In the genomic region with DNA sequence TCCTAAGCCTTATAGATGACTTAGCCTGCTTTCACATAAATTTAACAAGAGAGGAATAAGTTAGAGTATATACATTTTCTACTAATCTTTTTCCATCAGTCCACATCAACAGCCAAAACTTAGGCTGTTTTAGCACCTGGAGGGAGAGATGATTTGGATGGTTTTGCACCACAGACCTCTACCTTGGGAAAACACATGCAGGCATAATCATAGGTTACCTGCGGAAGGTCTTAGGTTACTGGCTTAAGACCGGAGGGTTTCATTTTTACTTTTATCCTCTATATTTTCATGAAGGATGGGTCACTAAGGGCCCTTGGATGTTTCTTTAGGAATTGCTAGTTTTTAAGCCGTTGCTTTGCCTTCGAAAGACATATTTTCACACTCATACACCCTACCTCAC, we compare ENCODE assay signal across 16 cellular contexts.
"Had no signal": no experiment of that assay in that cellular context is flagged by ENCODE, and none has a peak within 500 bp of the region (broad histone marks: within the 10 kb centered on the region; RNA-seq: fewer than 3 reads in every experiment).

No MANE protein-coding gene starts in this region.

- H3K27ac ChIP-seq: right atrium auricular region, tibial artery had no signal

- H3K9me3 ChIP-seq: right atrium auricular region, tibial artery had no signal

- H3K36me3 ChIP-seq: right atrium auricular region, tibial artery had no signal

- H3K9me3 Mint-ChIP-seq: activated naive CD8-positive, alpha-beta T cell treated with anti-CD3 and anti-CD28 coated beads for 36 hours; nephron progenitor cell; T-helper 2 cell treated with Interferon-gamma antibody and Interleukin-4, amounts not matched to agents 5 μg/mL and 100 μg/mL, for 36 hours; WTC11 had no signal

- DNase-seq: activated CD4-positive, alpha-beta T cell treated with anti-CD3 and anti-CD28 coated beads for 36 hours; activated CD4-positive, alpha-beta T cell treated with anti-CD3 and anti-CD28 coated beads, Interleukin-2, amount 50 U/mL, for 48 hours; activated naive CD8-positive, alpha-beta T cell treated with anti-CD3 and anti-CD28 coated beads for 36 hours; amniotic stem cell; caudate nucleus; hippocampal formation; left colon; nephron progenitor cell; occipital lobe; stimulated activated naive CD8-positive, alpha-beta T cell treated with anti-CD3 and anti-CD28 coated beads, Interleukin-15, Interleukin-2, amounts not matched to agents 100 U/mL and 50 U/mL, for 24 hours; substantia nigra; tibial artery had no signal

- H3K4me1 Mint-ChIP-seq: activated CD4-positive, alpha-beta T cell treated with anti-CD3 and anti-CD28 coated beads for 36 hours; activated naive CD8-positive, alpha-beta T cell treated with anti-CD3 and anti-CD28 coated beads for 36 hours had no signal

- H3K27ac Mint-ChIP-seq: activated CD4-positive, alpha-beta T cell treated with anti-CD3 and anti-CD28 coated beads for 36 hours; activated naive CD8-positive, alpha-beta T cell treated with anti-CD3 and anti-CD28 coated beads for 36 hours; nephron progenitor cell; T-helper 2 cell treated with Interferon-gamma antibody and Interleukin-4, amounts not matched to agents 5 μg/mL and 100 μg/mL, for 36 hours; WTC11 had no signal

- H3K4me1 ChIP-seq: right atrium auricular region had no signal

- H3K4me3 Mint-ChIP-seq: activated CD4-positive, alpha-beta T cell treated with anti-CD3 and anti-CD28 coated beads for 36 hours; activated naive CD8-positive, alpha-beta T cell treated with anti-CD3 and anti-CD28 coated beads for 36 hours; nephron progenitor cell; T-helper 2 cell treated with Interferon-gamma antibody and Interleukin-4, amounts not matched to agents 5 μg/mL and 100 μg/mL, for 36 hours; WTC11 had no signal

- H3K36me3 Mint-ChIP-seq: activated naive CD8-positive, alpha-beta T cell treated with anti-CD3 and anti-CD28 coated beads for 36 hours; WTC11 had no signal

- ATAC-seq: activated CD4-positive, alpha-beta T cell treated with anti-CD3 and anti-CD28 coated beads for 36 hours; stimulated activated naive CD8-positive, alpha-beta T cell treated with anti-CD3 and anti-CD28 coated beads, Interleukin-15, Interleukin-2, amounts not matched to agents 100 U/mL and 50 U/mL, for 24 hours; WTC11 had no signal

- H3K4me3 ChIP-seq: right atrium auricular region, tibial artery had no signal

- H3K27me3 Mint-ChIP-seq: activated CD4-positive, alpha-beta T cell treated with anti-CD3 and anti-CD28 coated beads for 36 hours; progenitor cell of endocrine pancreas had no signal

- H3K27me3 ChIP-seq: right atrium auricular region, tibial artery had no signal
